In genomic region chr2:26244479-26245230, GRCh38 we compare ENCODE assay signal across 8 cellular contexts. TPM values are rescaled to one million over a fixed set of nuclear protein-coding genes. Genes with fewer than 3 reads are reported as not detected.
DNase-seq lines count a peak whose midpoint lies in the region; ATAC-seq and TF ChIP-seq lines count a peak whose summit lies in the region.

Gene HADHA, minus strand, starts transcription at chr2:26244632. Its CDS starts 36 bp downstream, at chr2:26244596.
Gene HADHB, plus strand, starts transcription at chr2:26244939. Its CDS starts 9,316 bp downstream, at chr2:26254255.

- POLR2A ChIA-PET in PC-9 (lab: Charles Lee; ENCODE audit: unreplicated experiment) = interaction anchor here (0.5 to 0.6 kb wide), 3 partner anchors 37 to 207 kb away, joined by 3 to 16 read pairs (median 6); no protein-coding TSS in a partner anchor

- ATAC-seq in GM21528 (IDR thresholded peaks at IDR 0.05; ENCODE audit: low FRiP score, unreplicated experiment) = peak; percentile 70

- H3K27me3 ChIP-seq in PC-9 (ENCODE audit: insufficient read depth, low read depth) = no peaks in the 10 kb centered on the region
- no peaks in the 10 kb centered on the region for H3K27me3 ChIP-seq in esophagus (ENCODE audit: control insufficient read depth in 1 of 2, insufficient read depth in 2 of 2, low read length in 2 of 2)
- no peaks in the 10 kb centered on the region for H3K27me3 ChIP-seq in muscle layer of colon (ENCODE audit: control insufficient read depth in 1 of 2, insufficient read depth in 2 of 2, low read length in 2 of 2)

- H3K27ac Mint-ChIP-seq in IgD-negative memory B cell = peak within 1 kb of the TSS; percentile 100

- H3K9me3 ChIP-seq in PC-9 (ENCODE audit: insufficient read depth, low read depth) (no peaks in the 10 kb centered on the region), esophagus (ENCODE audit: control insufficient read depth in 2 of 2, insufficient read depth in 1 of 2, low read depth in 1 of 2, low read length in 1 of 2) (no peaks in the 10 kb centered on the region), muscle layer of colon (ENCODE audit: low read length) (no peaks in the 10 kb centered on the region)

- 0% methylated on average over 51 of the region's 51 CpGs for WGBS in esophagus, 2 donors

- peaks cover 41% of the 10 kb centered on the region for H3K4me1 ChIP-seq in PC-9 (replicated peaks; ENCODE audit: insufficient read depth)
- peaks cover 2 to 5% of the 10 kb centered on the region in 2 donors for H3K4me1 ChIP-seq in esophagus (ENCODE audit: control insufficient read depth in 2 of 2, insufficient read depth in 2 of 2, low read length in 1 of 2)
- peaks cover 25% of the 10 kb centered on the region for H3K4me1 ChIP-seq in muscle layer of colon (ENCODE audit: insufficient read depth, low read length)

- peaks cover 24% of the 10 kb centered on the region for H3F3A ChIP-seq in PC-9 (ENCODE audit: insufficient read depth, low read depth)

- peaks cover 96% of the 10 kb centered on the region for H3K79me2 ChIP-seq in PC-9 (ENCODE audit: low read depth)

- peaks cover 3% of the 10 kb centered on the region for H3K36me3 Mint-ChIP-seq in IgD-negative memory B cell

- H3K9me3 Mint-ChIP-seq in IgD-negative memory B cell = no peaks in the 10 kb centered on the region

- no peak; the same call in 1 of the 2 replicates for TF ChIP-seq CTCF in PC-9 (conservative IDR thresholded peaks at IDR 0.05)

- H3K4me3 ChIP-seq in PC-9 (peak within 1 kb of the TSS; percentile 95), esophagus (ENCODE audit: low read depth in 1 of 2, low read length in 2 of 2) (peak within 1 kb of the TSS; percentile 76 to 98), muscle layer of colon (ENCODE audit: low read depth in 1 of 2, low read length in 2 of 2) (peak within 1 kb of the TSS; percentile 89 to 95)

- H3K27ac ChIP-seq in PC-9 (peak within 1 kb of the TSS; percentile 75), esophagus (ENCODE audit: low read depth in 2 of 2, low read length in 1 of 2) (peak within 1 kb of the TSS; percentile 93 to 99), muscle layer of colon (ENCODE audit: low read depth, low read length) (peak within 1 kb of the TSS; percentile 100)

- H3K4me3 Mint-ChIP-seq in IgD-negative memory B cell = peak within 1 kb of the TSS; percentile 95 to 99 (median 98)

- H3K36me3 ChIP-seq in PC-9 (ENCODE audit: low read depth) (no peaks in the 10 kb centered on the region), esophagus (ENCODE audit: control insufficient read depth in 2 of 2, insufficient read depth in 2 of 2, low read length in 1 of 2) (no peaks in the 10 kb centered on the region), muscle layer of colon (ENCODE audit: insufficient read depth, low read length) (no peaks in the 10 kb centered on the region)

- no TSS peak for BruUV-seq in PC-9 (replicated peaks; lab: Mats Ljungman, UMichigan)

- peak within 1 kb of the TSS; percentile 98 for H3K9ac ChIP-seq in muscle layer of colon (ENCODE audit: low read length)

- intact Hi-C loops in PC-9 (cut with micrococcal nuclease; ENCODE audit: unreplicated experiment) = loop anchor here (1.0 to 10.0 kb wide), 4 partner anchors 53 to 330 kb away; no protein-coding TSS in a partner anchor

- H2AFZ ChIP-seq in PC-9 = peak within 1 kb of the TSS; percentile 97

- peaks cover 15% of the 10 kb centered on the region for H4K20me1 ChIP-seq in PC-9 (ENCODE audit: insufficient read depth)

- H3K4me2 ChIP-seq in PC-9 = peak within 1 kb of the TSS; percentile 87

- H3K9me2 ChIP-seq in PC-9 (ENCODE audit: insufficient read depth) = no peaks in the 10 kb centered on the region

- DNase-seq in DMS153 treated with DMSO at 0.1 percent for 48 hours (lab: John Stamatoyannopoulos, UW; ENCODE audit: unreplicated experiment) (peak; percentile 86), PC-9 (peak; percentile 82 to 91)
- DNase-seq in activated T-cell treated with anti-CD3 and anti-CD28 coated beads, Interleukin-2, amount 50 U/mL, for 1 hour = peak; percentile 92
- peak; percentile 63 for DNase-seq in stimulated activated CD8-positive, alpha-beta memory T cell treated with anti-CD3 and anti-CD28 coated beads, Interleukin-7, amount 100 ng/mL, for 24 hours (ENCODE audit: low read depth)

- peaks cover 45 to 65% (median 52%) of the 10 kb centered on the region in 3 donors for H3K4me1 Mint-ChIP-seq in IgD-negative memory B cell

- CTCF ChIA-PET in PC-9 (lab: Charles Lee) = no interaction called here

- H3K27me3 Mint-ChIP-seq in IgD-negative memory B cell = no peaks in the 10 kb centered on the region

RNA-seq across cellular contexts. Expression of gene HADHA, which starts in this region (rescaled TPM):
- polyA plus RNA-seq in IgD-negative memory B cell (125 TPM), esophagus (10 to 100 TPM; 26.4 to 77.1 TPM)
- total RNA-seq in PC-9 (2021) = 99.9 and 129 TPM in 2 replicates

RNA-seq across cellular contexts. Expression of gene HADHB, which starts in this region (rescaled TPM):
- polyA plus RNA-seq in IgD-negative memory B cell (104 TPM), esophagus (10 to 100 TPM; 50.0 to 82.4 TPM)
- 72.7 and 73.1 TPM in 2 replicates for total RNA-seq in PC-9 (2021)

Comparison
In these comparisons a context has a peak if more than half of its experiments do, and no peak if none do; other contexts are left out.
1. Peak in every context shown above with its lines: DNase-seq, ATAC-seq, H3K4me3 ChIP-seq and H3K27ac ChIP-seq.